16 cellular contexts compared by ENCODE assay signal in the genomic region with DNA sequence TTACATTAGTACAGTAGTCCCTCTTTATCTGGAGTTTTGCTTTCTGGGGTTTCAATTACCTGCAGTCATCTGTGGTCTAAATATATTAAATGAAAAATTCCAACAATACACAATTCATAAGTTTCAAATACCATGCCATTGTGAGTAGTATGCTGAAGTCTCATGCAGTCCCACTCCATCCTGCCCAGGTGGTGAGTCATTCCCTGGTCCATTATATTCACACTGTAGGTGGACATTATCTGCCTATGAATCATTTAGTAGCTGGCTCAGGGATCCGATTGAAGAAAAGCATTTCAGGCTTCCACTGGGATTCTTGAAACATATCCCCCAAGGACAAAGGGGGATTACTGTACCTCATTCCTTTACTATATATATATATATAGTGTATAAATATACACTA.
DNase-seq lines count a peak whose midpoint lies in the region; TF ChIP-seq lines count a peak whose summit lies in the region.
"Had no signal": no experiment of that assay in that cellular context is flagged by ENCODE, and none has a peak within 500 bp of the region (broad histone marks: within the 10 kb centered on the region; RNA-seq: fewer than 3 reads in every experiment).

No MANE protein-coding gene starts in this region.

- TF ChIP-seq CTCF in epithelial cell of esophagus (IDR thresholded peaks at IDR 0.05; ENCODE audit: insufficient read depth, low read depth, low read length, missing control alignments) (no peak), esophagus squamous epithelium (IDR thresholded peaks at IDR 0.05) (no peak)

- peak; percentile 7 for DNase-seq in GM04504 (ENCODE audit: low read depth)
- peak; percentile 77 for DNase-seq in RKO (ENCODE audit: low spot score)
- DNase-seq in epithelial cell of esophagus (ENCODE audit: low read depth), result peak; percentile 83
- DNase-seq in renal cortical epithelial cell (ENCODE audit: low read depth), result peak; percentile 65
- DNase-seq in activated CD4-positive, CD25-positive, alpha-beta regulatory T cell (lab: John Stamatoyannopoulos, UW), result no peak
- DNase-seq in NCI-H128 (lab: John Stamatoyannopoulos, UW; ENCODE audit: unreplicated experiment), result no peak
- DNase-seq in NAMALWA (ENCODE audit: low spot score), result no peak
- no peak for DNase-seq in esophagus squamous epithelium (lab: John Stamatoyannopoulos, UW)
- DNase-seq: activated CD4-positive, alpha-beta memory T cell treated with anti-CD3 and anti-CD28 coated beads, Interleukin-2, amount 10 ng/mL, durations not matched to agents 7 days and 5 days; C1 segment of cervical spinal cord; effector CD8-positive, alpha-beta T cell; left colon; NCI-H2171; psoas muscle; stimulated activated CD4-positive, alpha-beta T cell treated with anti-CD3 and anti-CD28 coated beads, Interleukin-2, amount 100 ng/mL, for 24 hours had no signal

- peaks cover 0 to 9% (median 4%) of the 10 kb centered on the region in 3 donors for H3K4me1 ChIP-seq in esophagus squamous epithelium
- H3K4me1 ChIP-seq: psoas muscle had no signal

- WGBS in esophagus squamous epithelium, 2 donors, result 25 to 33% methylated on average over 1 of the region's 1 CpG

- intact Hi-C loops in esophagus squamous epithelium (cut with DNase I), result no loop called here

- H3K9me3 ChIP-seq in esophagus squamous epithelium, result no peaks in the 10 kb centered on the region
- H3K9me3 ChIP-seq: psoas muscle, thoracic aorta had no signal

- TF ChIP-seq POLR2A in esophagus squamous epithelium (IDR thresholded peaks at IDR 0.05), result no peak

- H3K4me3 ChIP-seq in epithelial cell of esophagus (ENCODE audit: low read length) (no peak overlapping the region), esophagus squamous epithelium (no peak overlapping the region)
- H3K4me3 ChIP-seq: psoas muscle, thoracic aorta had no signal

- H3K36me3 ChIP-seq in esophagus squamous epithelium, result no peaks in the 10 kb centered on the region
- H3K36me3 ChIP-seq: thoracic aorta had no signal

- no peak overlapping the region for H3K27ac ChIP-seq in esophagus squamous epithelium
- H3K27ac ChIP-seq: psoas muscle, thoracic aorta had no signal

- H3K27me3 ChIP-seq in esophagus squamous epithelium, result peaks cover 0 to 35% (median 0%) of the 10 kb centered on the region in 4 donors

Comparison
In these comparisons a context has a peak if more than half of its experiments do, and no peak if none do; other contexts are left out.
1. DNase-seq: peak in GM04504 (single experiment), RKO (single experiment), epithelial cell of esophagus (single experiment) and renal cortical epithelial cell (single experiment); none in activated CD4-positive, CD25-positive, alpha-beta regulatory T cell (0 of 4), NCI-H128 (single experiment), NAMALWA (single experiment) and esophagus squamous epithelium (single experiment).